20 cellular contexts compared by ENCODE assay signal in the genomic region with DNA sequence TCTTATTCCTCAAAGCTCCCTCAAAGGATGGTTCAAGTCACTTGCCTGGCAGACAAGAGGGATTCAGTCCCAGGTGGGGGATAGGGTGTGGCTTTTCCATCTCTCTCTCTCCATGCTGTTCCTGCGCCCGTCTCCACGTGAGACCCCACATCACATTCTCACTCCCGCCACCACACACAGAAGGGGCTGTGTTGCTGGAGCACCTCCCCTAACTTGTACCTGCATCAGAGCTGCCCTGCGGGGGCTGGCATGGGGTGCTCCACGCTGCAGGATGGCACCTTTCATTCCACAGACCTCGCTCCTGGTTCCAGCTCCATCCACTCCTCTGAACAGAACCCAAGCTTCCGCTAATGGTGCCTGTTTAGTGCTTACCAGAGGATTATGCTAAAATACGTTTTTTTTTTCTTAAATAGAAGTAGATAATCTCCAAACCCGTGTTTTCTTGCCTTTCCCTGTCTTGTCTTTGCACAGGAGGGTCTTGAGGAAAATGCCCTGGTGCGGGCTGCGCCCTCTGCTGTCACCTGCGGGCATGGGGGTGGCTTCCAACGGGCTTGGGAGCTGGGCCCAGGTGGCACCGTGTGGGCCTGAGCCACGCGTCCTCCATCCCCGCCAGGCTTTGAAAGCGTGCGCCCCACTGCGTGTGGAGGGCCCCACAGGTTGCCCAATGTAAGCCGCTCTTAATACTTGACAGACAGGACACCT.
"Had no signal": no experiment of that assay in that cellular context is flagged by ENCODE, and none has a peak within 500 bp of the region (broad histone marks: within the 10 kb centered on the region; RNA-seq: fewer than 3 reads in every experiment).

No MANE protein-coding gene starts in this region.

- H3K27me3 Mint-ChIP-seq: activated CD4-positive, alpha-beta memory T cell treated with anti-CD3 and anti-CD28 coated beads, Interleukin-2, amount 10 ng/mL, durations not matched to agents 7 days and 5 days; activated CD4-positive, alpha-beta T cell treated with anti-CD3 and anti-CD28 coated beads, Interleukin-2, amount 10 ng/mL, durations not matched to agents 24 days and 14 days had no signal

- H3K9me3 Mint-ChIP-seq: immature natural killer cell had no signal

- H3K9me3 ChIP-seq: neutrophil, ovary, tibial artery had no signal

- H3K4me3 Mint-ChIP-seq: activated CD4-positive, alpha-beta memory T cell treated with anti-CD3 and anti-CD28 coated beads, Interleukin-2, amount 10 ng/mL, durations not matched to agents 7 days and 5 days; activated CD4-positive, alpha-beta T cell treated with anti-CD3 and anti-CD28 coated beads, Interleukin-2, amount 10 ng/mL, durations not matched to agents 24 days and 14 days; immature natural killer cell; memory B cell; natural killer cell treated with Interleukin-12 subunit alpha and Interleukin-12 subunit beta and Interleukin-15 and Interleukin-18, amount 100 ng/mL, for 72 hours; stimulated activated effector memory CD8-positive, alpha-beta T cell treated with anti-CD3 and anti-CD28 coated beads, Interleukin-12 subunit alpha, Interleukin-12 subunit beta, amount 100 ng/mL, for 72 hours; stimulated activated naive CD8-positive, alpha-beta T cell treated with anti-CD3 and anti-CD28 coated beads, Interleukin-15, amount 100 ng/mL, for 72 hours had no signal

- ATAC-seq: activated naive CD4-positive, alpha-beta T cell treated with anti-CD3 and anti-CD28 coated beads, Interleukin-2, amount 50 U/mL, for 72 hours; foreskin keratinocyte; natural killer cell treated with Interleukin-12 subunit alpha and Interleukin-12 subunit beta and Interleukin-15 and Interleukin-18, amount 100 ng/mL, for 72 hours; right cardiac atrium; stimulated activated effector memory CD8-positive, alpha-beta T cell treated with anti-CD3 and anti-CD28 coated beads, Interleukin-12 subunit alpha, Interleukin-12 subunit beta, amount 100 ng/mL, for 72 hours; stimulated activated naive CD8-positive, alpha-beta T cell treated with anti-CD3 and anti-CD28 coated beads, Interleukin-15, amount 100 ng/mL, for 72 hours had no signal

- DNase-seq: activated CD4-positive, alpha-beta memory T cell treated with anti-CD3 and anti-CD28 coated beads, Interleukin-2, amount 10 ng/mL, durations not matched to agents 7 days and 5 days; activated CD4-positive, alpha-beta T cell treated with anti-CD3 and anti-CD28 coated beads, Interleukin-2, amount 10 ng/mL, durations not matched to agents 24 days and 14 days; activated gamma-delta T cell treated with Interleukin-2 at 50 U/mL for 16 hours; brain microvascular endothelial cell; caudate nucleus; dermis blood vessel endothelial cell; effector CD8-positive, alpha-beta T cell; foreskin keratinocyte; immature natural killer cell; ovary; stimulated activated CD4-positive, alpha-beta T cell treated with anti-CD3 and anti-CD28 coated beads, Interleukin-2, amount 100 ng/mL, for 24 hours; stimulated activated naive CD8-positive, alpha-beta T cell treated with anti-CD3 and anti-CD28 coated beads, Interleukin-15, amount 100 ng/mL, for 72 hours; tibial artery had no signal

- H3K4me1 ChIP-seq: foreskin keratinocyte, tibial artery had no signal

- H3K36me3 Mint-ChIP-seq: immature natural killer cell; memory B cell; natural killer cell treated with Interleukin-12 subunit alpha and Interleukin-12 subunit beta and Interleukin-15 and Interleukin-18, amount 100 ng/mL, for 72 hours; stimulated activated effector memory CD8-positive, alpha-beta T cell treated with anti-CD3 and anti-CD28 coated beads, Interleukin-12 subunit alpha, Interleukin-12 subunit beta, amount 100 ng/mL, for 72 hours had no signal

- H3K27ac ChIP-seq: brain microvascular endothelial cell, foreskin keratinocyte, neutrophil, ovary, skin epidermis, tibial artery had no signal

- H3K27me3 ChIP-seq: brain microvascular endothelial cell, foreskin keratinocyte, neutrophil, ovary had no signal

- H3K36me3 ChIP-seq: brain microvascular endothelial cell, neutrophil, ovary, tibial artery had no signal

- H3K4me1 Mint-ChIP-seq: activated CD4-positive, alpha-beta memory T cell treated with anti-CD3 and anti-CD28 coated beads, Interleukin-2, amount 10 ng/mL, durations not matched to agents 7 days and 5 days; activated CD4-positive, alpha-beta T cell treated with anti-CD3 and anti-CD28 coated beads, Interleukin-2, amount 10 ng/mL, durations not matched to agents 24 days and 14 days; immature natural killer cell; memory B cell; stimulated activated effector memory CD8-positive, alpha-beta T cell treated with anti-CD3 and anti-CD28 coated beads, Interleukin-12 subunit alpha, Interleukin-12 subunit beta, amount 100 ng/mL, for 72 hours; stimulated activated naive CD8-positive, alpha-beta T cell treated with anti-CD3 and anti-CD28 coated beads, Interleukin-15, amount 100 ng/mL, for 72 hours had no signal

- H3K27ac Mint-ChIP-seq: activated CD4-positive, alpha-beta memory T cell treated with anti-CD3 and anti-CD28 coated beads, Interleukin-2, amount 10 ng/mL, durations not matched to agents 7 days and 5 days; activated CD4-positive, alpha-beta T cell treated with anti-CD3 and anti-CD28 coated beads, Interleukin-2, amount 10 ng/mL, durations not matched to agents 24 days and 14 days; activated naive CD4-positive, alpha-beta T cell treated with anti-CD3 and anti-CD28 coated beads, Interleukin-2, amount 50 U/mL, for 72 hours; memory B cell; natural killer cell treated with Interleukin-12 subunit alpha and Interleukin-12 subunit beta and Interleukin-15 and Interleukin-18, amount 100 ng/mL, for 72 hours; stimulated activated effector memory CD8-positive, alpha-beta T cell treated with anti-CD3 and anti-CD28 coated beads, Interleukin-12 subunit alpha, Interleukin-12 subunit beta, amount 100 ng/mL, for 72 hours had no signal

- H3K4me3 ChIP-seq: ovary, skin epidermis, tibial artery had no signal
